Comparison of ENCODE assay signal across 8 cellular contexts in genomic region chr1:56576880-56577858, GRCh38. TPM values are rescaled to one million over a fixed set of nuclear protein-coding genes. Genes with fewer than 3 reads are reported as not detected.
A peak's percentile ranks its signal among the peaks of the same experiment; 100 is the strongest.
DNase-seq lines count a peak whose midpoint lies in the region; ATAC-seq and TF ChIP-seq lines count a peak whose summit lies in the region.

No MANE protein-coding gene starts in this region.

- H3K9me3 ChIP-seq in right atrium auricular region (no peaks in the 10 kb centered on the region), gastrocnemius medialis (no peaks in the 10 kb centered on the region)

- DNase-seq in Right ventricle myocardium inferior (ENCODE audit: missing footprints) (no peak), left cardiac atrium (no peak), right atrium auricular region (ENCODE audit: low spot score) (no peak), gastrocnemius medialis (no peak), UCSD-AML1 (lab: John Stamatoyannopoulos, UW; ENCODE audit: unreplicated experiment) (no peak)

- no peaks in the 10 kb centered on the region for H3K27me3 ChIP-seq in right atrium auricular region
- H3K27me3 ChIP-seq in gastrocnemius medialis, result no peaks in the 10 kb centered on the region

- H3K36me3 ChIP-seq in right atrium auricular region (no peaks in the 10 kb centered on the region), gastrocnemius medialis (no peaks in the 10 kb centered on the region)

- peak overlapping the region; percentile 94 to 96 for H3K4me3 ChIP-seq in right atrium auricular region
- peak overlapping the region; percentile 73 to 99 (median 88) for H3K4me3 ChIP-seq in gastrocnemius medialis

- no peak for TF ChIP-seq POLR2A in gastrocnemius medialis (IDR thresholded peaks at IDR 0.05)

- H3K4me1 ChIP-seq in right atrium auricular region (peaks cover 0 to 48% of the 10 kb centered on the region in 2 donors), gastrocnemius medialis (peaks cover 43 to 54% of the 10 kb centered on the region in 2 donors)

- ATAC-seq in Right ventricle myocardium inferior (peak; percentile 8), left cardiac atrium (no peak), SK-N-SH treated with all-trans-retinoic acid at 6 μM for 48 hours (peak; percentile 26; the same call in 2 of the 3 replicates), gastrocnemius medialis (peak in 1 of 2 donors; percentile 1), GM21367 (IDR thresholded peaks at IDR 0.05; ENCODE audit: unreplicated experiment) (no peak), HG03354 (IDR thresholded peaks at IDR 0.05; ENCODE audit: poor library complexity, severe bottlenecking, unreplicated experiment) (no peak)

- intact Hi-C loops in Right ventricle myocardium inferior (cut with DNase I), result loop anchor here (2.0 to 10.0 kb wide), 8 partner anchors 50 to 512 kb away; no protein-coding TSS in a partner anchor
- intact Hi-C loops in left cardiac atrium (cut with DNase I), result loop anchor here (5.0 to 10.0 kb wide), 4 partner anchors 65 to 222 kb away; no protein-coding TSS in a partner anchor
- intact Hi-C loops in gastrocnemius medialis (cut with DNase I; ENCODE audit: low total_unique reads), result loop anchor here (5.0 kb wide), 7 partner anchors 35 to 1360 kb away; partner anchors contain the start of genes PRKAA2 and USP24

- H3K27ac ChIP-seq in right atrium auricular region (peak overlapping the region; percentile 98 to 99), gastrocnemius medialis (peak overlapping the region; percentile 86 to 95 (median 88))

- TF ChIP-seq CTCF in right atrium auricular region (IDR thresholded peaks at IDR 0.05) (peak; percentile 25 to 61), gastrocnemius medialis (IDR thresholded peaks at IDR 0.05 in 4 of 5, conservative IDR thresholded peaks at IDR 0.05 in 1 of 5) (peak in 3 of 5 experiments; percentile 9 to 29 (median 27))

- in situ Hi-C loops in gastrocnemius medialis (cut with MboI; ENCODE audit: low sequenced_read_pairs in 4 of 4), result loop anchor here in 2 of 4 donors (25.0 kb wide), 3 partner anchors 890 to 1440 kb away; no protein-coding TSS in a partner anchor

TF ChIP-seq in SK-N-SH treated with all-trans-retinoic acid at 6 μM for 48 hours, 23 proteins besides CTCF, POLR2A, EP300 and RAD21:
- TF ChIP-seq GLIS3 (CRISPR knock-in tag; IDR thresholded peaks at IDR 0.05), result no peak
- TF ChIP-seq ISL1 (CRISPR knock-in tag; IDR thresholded peaks at IDR 0.05), result no peak
- TF ChIP-seq OSR1 (CRISPR knock-in tag; IDR thresholded peaks at IDR 0.05), result no peak
- TF ChIP-seq CSRNP3 (CRISPR knock-in tag; IDR thresholded peaks at IDR 0.05), result no peak
- no peak for TF ChIP-seq ZFP3 (CRISPR knock-in tag; IDR thresholded peaks at IDR 0.05)
- no peak for TF ChIP-seq ZNF565 (CRISPR knock-in tag; conservative IDR thresholded peaks at IDR 0.05; ENCODE audit: low read depth)
- no peak for TF ChIP-seq ZFP30 (CRISPR knock-in tag; IDR thresholded peaks at IDR 0.05)
- TF ChIP-seq RARB (CRISPR knock-in tag; IDR thresholded peaks at IDR 0.05), result no peak
- TF ChIP-seq BACH2 (CRISPR knock-in tag; IDR thresholded peaks at IDR 0.05; ENCODE audit: borderline replicate concordance), result no peak
TF ChIP-seq in SK-N-SH treated with all-trans-retinoic acid at 6 μM for 48 hours: peak in this region for 0.

RNA-seq across cellular contexts. Expression of gene PLPP3, which starts 2.2 kb away (rescaled TPM):
- total RNA-seq in Right ventricle myocardium inferior (143 TPM), left cardiac atrium (100 to 1,000 TPM in 1 of 2 donors, 10 to 100 TPM in 1; 85.1 to 115 TPM), right atrium auricular region (10 to 100 TPM; 83.1 to 94.1 TPM), gastrocnemius medialis (10 to 100 TPM; 53.2 to 71.5 (median 55.5) TPM)

Comparison
In these comparisons a context has a peak if more than half of its experiments do, and no peak if none do; other contexts are left out.
1. ATAC-seq: peak in Right ventricle myocardium inferior (single experiment) and SK-N-SH treated with all-trans-retinoic acid at 6 μM for 48 hours (single experiment); none in left cardiac atrium (0 of 2), GM21367 (single experiment) and HG03354 (single experiment).